Comparison of ENCODE assay signal across 11 cellular contexts in the genomic region with DNA sequence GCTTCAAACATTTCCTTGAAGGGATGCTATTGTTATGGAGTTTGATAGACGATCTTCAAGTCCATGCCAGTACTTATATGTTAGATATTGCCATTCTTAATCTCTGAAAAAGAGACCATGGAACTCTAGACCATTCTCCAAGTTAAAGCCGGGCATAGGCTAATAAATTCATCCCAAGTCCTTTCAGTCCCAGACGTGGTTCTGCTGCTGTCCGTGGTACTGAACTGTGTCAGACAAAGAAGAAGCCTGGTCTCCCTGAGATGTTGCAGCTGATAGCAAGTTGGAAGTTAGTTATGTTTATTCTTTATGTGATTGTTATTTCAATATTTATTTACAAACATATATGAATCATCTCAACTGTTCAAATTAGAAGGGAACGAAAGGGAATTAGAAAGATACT.
A peak's percentile ranks its signal among the peaks of the same experiment; 100 is the strongest.
DNase-seq lines count a peak whose midpoint lies in the region; ATAC-seq, FAIRE-seq and TF ChIP-seq lines count a peak whose summit lies in the region.
"Had no signal": no experiment of that assay in that cellular context is flagged by ENCODE, and none has a peak within 500 bp of the region (broad histone marks: within the 10 kb centered on the region; RNA-seq: fewer than 3 reads in every experiment).

No MANE protein-coding gene starts in this region.

- in situ Hi-C loops in GM12878 (cut with MboI) = no loop called here

- no peak for FAIRE-seq in GM12878 (lab: Jason Lieb, UNC)

- ATAC-seq in GM12878 (no peak), GM21576 (IDR thresholded peaks at IDR 0.05; ENCODE audit: unreplicated experiment) (no peak)
- ATAC-seq in naive thymus-derived CD4-positive, alpha-beta T cell = no peak
- ATAC-seq: T-cell had no signal

- DNase-seq in ELR (ENCODE audit: low read depth) (peak; percentile 32), MM.1S (peak; percentile 49), GM12878 (ENCODE audit: low read depth, low spot score) (no peak), CD1c-positive myeloid dendritic cell (ENCODE audit: extremely low spot score) (no peak), C1 segment of cervical spinal cord (lab: John Stamatoyannopoulos, UW) (no peak)
- no peak for DNase-seq in naive thymus-derived CD4-positive, alpha-beta T cell
- DNase-seq: NCI-H187 treated with DMSO at 0.1 percent for 48 hours, T-cell had no signal

- no TSS peak for BruUV-seq in GM12878 (replicated peaks; lab: Mats Ljungman, UMichigan)

- H3K9ac ChIP-seq in MM.1S (ENCODE audit: low read length) (no peak overlapping the region), GM12878 (ENCODE audit: control insufficient read depth, insufficient read depth, low read length) (no peak overlapping the region), liver (ENCODE audit: low read depth in 1 of 2, low read length in 2 of 2) (no peak overlapping the region)

- SMC1A ChIA-PET in GM12878 (lab: Charles Lee; ENCODE audit: uncharacterized antibody, unreplicated experiment) = interaction anchor here (0.6 kb wide), 1 partner anchor 21 kb away, joined by 4 read pairs; no protein-coding TSS in a partner anchor

- no peak overlapping the region for H2AFZ ChIP-seq in MM.1S (ENCODE audit: low read length)
- no peak overlapping the region for H2AFZ ChIP-seq in GM12878 (ENCODE audit: control insufficient read depth, low read depth, low read length)

- no peaks in the 10 kb centered on the region for H3K36me3 Mint-ChIP-seq in naive thymus-derived CD4-positive, alpha-beta T cell
- H3K36me3 Mint-ChIP-seq: activated naive CD8-positive, alpha-beta T cell; T-cell had no signal

- no peaks in the 10 kb centered on the region for H3K9me2 ChIP-seq in MM.1S (replicated peaks; ENCODE audit: insufficient read depth, low read length)

- no peak overlapping the region for H3K27ac Mint-ChIP-seq in naive thymus-derived CD4-positive, alpha-beta T cell
- H3K27ac Mint-ChIP-seq: activated naive CD8-positive, alpha-beta T cell; T-cell had no signal

- POLR2A ChIA-PET in GM12878 (lab: Charles Lee) = no interaction called here
- POLR2A ChIA-PET in naive thymus-derived CD4-positive, alpha-beta T cell (lab: Charles Lee) = interaction anchor here (0.5 kb wide), 1 partner anchor 796 kb away, joined by 3 read pairs; no protein-coding TSS in a partner anchor

- H3F3A ChIP-seq in MM.1S (ENCODE audit: insufficient read depth, low read length) = no peaks in the 10 kb centered on the region

- H3K4me3 Mint-ChIP-seq in naive thymus-derived CD4-positive, alpha-beta T cell = no peak overlapping the region
- H3K4me3 Mint-ChIP-seq: activated naive CD8-positive, alpha-beta T cell; T-cell had no signal

- no peak for TF ChIP-seq POLR2A in GM12878 (IDR thresholded peaks at IDR 0.05; ENCODE audit: low read depth, low read length)

- H3K27me3 Mint-ChIP-seq in naive thymus-derived CD4-positive, alpha-beta T cell = peaks cover 0 to 9% (median 0%) of the 10 kb centered on the region in 5 donors

- H3K27me3 ChIP-seq in MM.1S (replicated peaks; ENCODE audit: insufficient read depth, low read length) (no peaks in the 10 kb centered on the region), GM12878 (replicated peaks in 1 of 2; ENCODE audit: control insufficient read depth in 2 of 2, insufficient read depth in 2 of 2, low read length in 1 of 2) (no peaks in the 10 kb centered on the region), liver (ENCODE audit: control insufficient read depth in 4 of 4, insufficient read depth in 4 of 4, low read length in 3 of 4) (no peaks in the 10 kb centered on the region)
- no peaks in the 10 kb centered on the region for H3K27me3 ChIP-seq in naive thymus-derived CD4-positive, alpha-beta T cell (ENCODE audit: control insufficient read depth in 2 of 2, insufficient read depth in 2 of 2, low read length in 2 of 2)

- intact Hi-C loops in GM12878 (cut with micrococcal nuclease; ENCODE audit: unreplicated experiment) = no loop called here
- intact Hi-C loops in naive thymus-derived CD4-positive, alpha-beta T cell (cut with micrococcal nuclease) = no loop called here

- TF ChIP-seq RAD21 in GM12878 (IDR thresholded peaks at IDR 0.05; ENCODE audit: insufficient read depth, low read depth, low read length) (no peak), liver (IDR thresholded peaks at IDR 0.05) (no peak)

- H3K4me2 ChIP-seq in MM.1S (ENCODE audit: low read depth, low read length) (no peak overlapping the region), GM12878 (ENCODE audit: control insufficient read depth, insufficient read depth) (no peak overlapping the region)

- H4K20me1 ChIP-seq in MM.1S (ENCODE audit: insufficient read depth, low read length) = no peaks in the 10 kb centered on the region
- no peaks in the 10 kb centered on the region for H4K20me1 ChIP-seq in GM12878 (ENCODE audit: control insufficient read depth, insufficient read depth)

- no peaks in the 10 kb centered on the region for H3K9me3 ChIP-seq in MM.1S (replicated peaks; ENCODE audit: insufficient read depth, low read length)
- H3K9me3 ChIP-seq in GM12878 (replicated peaks; ENCODE audit: control insufficient read depth, insufficient read depth, low read length) = no peaks in the 10 kb centered on the region
- H3K9me3 ChIP-seq in liver (ENCODE audit: control insufficient read depth in 4 of 4, low read length in 3 of 4) = no peaks in the 10 kb centered on the region
- no peaks in the 10 kb centered on the region for H3K9me3 ChIP-seq in naive thymus-derived CD4-positive, alpha-beta T cell (ENCODE audit: control insufficient read depth in 2 of 3, low read length in 3 of 3)

- no peak for TF ChIP-seq EP300 in GM12878 (IDR thresholded peaks at IDR 0.05; ENCODE audit: borderline replicate concordance in 1 of 2, control insufficient read depth in 1 of 2, low read depth in 2 of 2, low read length in 2 of 2)

- under 1% methylated on average over 5 of the region's 5 CpGs for WGBS in GM12878 (ENCODE audit: insufficient coverage, insufficient replicate concordance, low lambda C conversion rate, missing lambda C conversion rate)
- WGBS in liver = 22% methylated on average over 5 of the region's 5 CpGs

- H3K4me1 Mint-ChIP-seq in naive thymus-derived CD4-positive, alpha-beta T cell = no peaks in the 10 kb centered on the region
- H3K4me1 Mint-ChIP-seq: T-cell had no signal

- H3K27ac ChIP-seq in MM.1S (ENCODE audit: low read length) = no peak overlapping the region
- H3K27ac ChIP-seq in GM12878 (ENCODE audit: control insufficient read depth, insufficient read depth) = no peak overlapping the region
- H3K27ac ChIP-seq in liver (ENCODE audit: low read depth in 1 of 2, low read length in 2 of 2) = no peak overlapping the region
- H3K27ac ChIP-seq in naive thymus-derived CD4-positive, alpha-beta T cell (ENCODE audit: low read depth, low read length) = no peak overlapping the region

- H3K4me1 ChIP-seq in MM.1S (ENCODE audit: low read length) (no peaks in the 10 kb centered on the region), GM12878 (ENCODE audit: control insufficient read depth, insufficient read depth, low read length) (no peaks in the 10 kb centered on the region), liver (ENCODE audit: control insufficient read depth in 4 of 4, insufficient read depth in 4 of 4, low read length in 3 of 4) (no peaks in the 10 kb centered on the region)
- H3K4me1 ChIP-seq in naive thymus-derived CD4-positive, alpha-beta T cell (ENCODE audit: control insufficient read depth in 2 of 2, insufficient read depth in 2 of 2, low read length in 2 of 2) = no peaks in the 10 kb centered on the region

- H3K9me3 Mint-ChIP-seq in naive thymus-derived CD4-positive, alpha-beta T cell = peaks cover 0 to 13% (median 0%) of the 10 kb centered on the region in 11 donors

- H3K79me2 ChIP-seq in MM.1S (ENCODE audit: low read length) (no peaks in the 10 kb centered on the region), GM12878 (ENCODE audit: control insufficient read depth, insufficient read depth, low read length) (no peaks in the 10 kb centered on the region)

- CTCF ChIA-PET in GM12878 (lab: Yijun Ruan, JAX) = no interaction called here
- CTCF ChIA-PET in naive thymus-derived CD4-positive, alpha-beta T cell (lab: Charles Lee) = no interaction called here

- no peak for TF ChIP-seq CTCF in MM.1S (IDR thresholded peaks at IDR 0.05; ENCODE audit: low read length)
- TF ChIP-seq CTCF in GM12878 (IDR thresholded peaks at IDR 0.05 in 2 of 3, conservative IDR thresholded peaks at IDR 0.05 in 1 of 3; ENCODE audit: control insufficient read depth in 2 of 3, extremely low read depth in 1 of 3, insufficient read depth in 1 of 3, low read depth in 3 of 3, low read length in 3 of 3) = no peak
- no peak for TF ChIP-seq CTCF in liver (IDR thresholded peaks at IDR 0.05; ENCODE audit: low read depth, low read length, missing input control)

- H3K4me3 ChIP-seq in MM.1S (ENCODE audit: low read length) (no peak overlapping the region), GM12878 (no peak overlapping the region), liver (ENCODE audit: low read depth in 1 of 3, low read length in 3 of 3) (no peak overlapping the region)
- no peak overlapping the region for H3K4me3 ChIP-seq in naive thymus-derived CD4-positive, alpha-beta T cell (ENCODE audit: low read length)

- H3K36me3 ChIP-seq in MM.1S (replicated peaks; ENCODE audit: insufficient read depth, low read length) (no peaks in the 10 kb centered on the region), GM12878 (ENCODE audit: control insufficient read depth in 2 of 2, insufficient read depth in 2 of 2, low read length in 1 of 2) (no peaks in the 10 kb centered on the region), liver (ENCODE audit: control insufficient read depth in 4 of 4, insufficient read depth in 3 of 4, low read depth in 1 of 4, low read length in 3 of 4) (no peaks in the 10 kb centered on the region)
- no peaks in the 10 kb centered on the region for H3K36me3 ChIP-seq in naive thymus-derived CD4-positive, alpha-beta T cell (ENCODE audit: control insufficient read depth in 2 of 3, insufficient read depth in 3 of 3, low read length in 3 of 3)

- RAD21 ChIA-PET in GM12878 (lab: Charles Lee; ENCODE audit: unreplicated experiment) = no interaction called here

TF ChIP-seq in GM12878, 131 proteins besides CTCF, POLR2A, EP300 and RAD21 (continues in another document):
- no peak for TF ChIP-seq YBX1 (IDR thresholded peaks at IDR 0.05)

Comparison
In these comparisons a context has a peak if more than half of its experiments do, and no peak if none do; other contexts are left out.
1. DNase-seq: peak in ELR (single experiment) and MM.1S (single experiment); none in GM12878 (single experiment), CD1c-positive myeloid dendritic cell (single experiment), C1 segment of cervical spinal cord (0 of 14) and naive thymus-derived CD4-positive, alpha-beta T cell (0 of 9).